18 cellular contexts compared by ENCODE assay signal in genomic region chr19:35276706-35277281, GRCh38. TPM values are rescaled to one million over a fixed set of nuclear protein-coding genes. Genes with fewer than 3 reads are reported as not detected.
"Had no signal": no experiment of that assay in that cellular context is flagged by ENCODE, and none has a peak within 500 bp of the region (broad histone marks: within the 10 kb centered on the region; RNA-seq: fewer than 3 reads in every experiment).

No MANE protein-coding gene starts in this region.

- H3K4me2 ChIP-seq: hepatocyte had no signal

- H3K27ac Mint-ChIP-seq: activated CD8-positive, alpha-beta T cell treated with anti-CD3 and anti-CD28 coated beads, Interleukin-2, amount 10 ng/mL, durations not matched to agents 7 days and 5 days; activated naive CD4-positive, alpha-beta T cell treated with anti-CD3 and anti-CD28 coated beads for 36 hours; activated T-helper 17 cell treated with anti-CD3 and anti-CD28 coated beads, Interleukin-2, amount 50 U/mL, for 72 hours had no signal

- H3K9me3 Mint-ChIP-seq: activated naive CD4-positive, alpha-beta T cell treated with anti-CD3 and anti-CD28 coated beads for 36 hours; activated T-helper 17 cell treated with anti-CD3 and anti-CD28 coated beads, Interleukin-2, amount 50 U/mL, for 72 hours had no signal

- ATAC-seq: activated CD8-positive, alpha-beta T cell treated with anti-CD3 and anti-CD28 coated beads, Interleukin-2, amount 10 ng/mL, durations not matched to agents 7 days and 5 days; activated T-helper 17 cell treated with anti-CD3 and anti-CD28 coated beads, Interleukin-2, amount 50 U/mL, for 72 hours; gastroesophageal sphincter; pancreas had no signal

- H2AFZ ChIP-seq: hepatocyte had no signal

- H3K27me3 ChIP-seq: gastroesophageal sphincter, hepatocyte, pancreas, thyroid gland had no signal

- H3K9me3 ChIP-seq: gastroesophageal sphincter, pancreas, thyroid gland had no signal

- H3K4me3 Mint-ChIP-seq: activated CD8-positive, alpha-beta T cell treated with anti-CD3 and anti-CD28 coated beads, Interleukin-2, amount 10 ng/mL, durations not matched to agents 7 days and 5 days; activated naive CD4-positive, alpha-beta T cell treated with anti-CD3 and anti-CD28 coated beads for 36 hours; activated T-helper 17 cell treated with anti-CD3 and anti-CD28 coated beads, Interleukin-2, amount 50 U/mL, for 72 hours had no signal

- H3K4me3 ChIP-seq: gastroesophageal sphincter, hepatocyte, pancreas, thyroid gland had no signal

- DNase-seq: activated CD4-positive, alpha-beta T cell treated with anti-CD3 and anti-CD28 coated beads for 1 hour; activated CD8-positive, alpha-beta T cell treated with anti-CD3 and anti-CD28 coated beads, Interleukin-2, amount 10 ng/mL, durations not matched to agents 7 days and 5 days; activated naive CD4-positive, alpha-beta T cell treated with anti-CD3 and anti-CD28 coated beads for 36 hours; caudate nucleus; cortex of kidney; effector memory CD4-positive, alpha-beta T cell; kidney glomerular epithelial cell; small intestine; SW 1271; thyroid gland had no signal

- H3K79me2 ChIP-seq: hepatocyte had no signal

- H3K27me3 Mint-ChIP-seq: activated T-helper 17 cell treated with anti-CD3 and anti-CD28 coated beads, Interleukin-2, amount 50 U/mL, for 72 hours had no signal

- H3K27ac ChIP-seq: epithelial cell of prostate, gastroesophageal sphincter, hepatocyte, pancreas, thyroid gland had no signal

RNA-seq across cellular contexts. Expression of gene HAMP, which starts 5.5 kb away (rescaled TPM):
- total RNA-seq: gastroesophageal sphincter, lower leg skin, mesenteric fat pad, thyroid gland had no signal
- polyA plus RNA-seq: neural cell had no signal

RNA-seq across cellular contexts. Expression of gene MAG, which starts 15.2 kb away (rescaled TPM):
- total RNA-seq: hepatocyte, mesenteric fat pad had no signal
- polyA plus RNA-seq: neural cell, small intestine had no signal

RNA-seq across cellular contexts. Expression of gene LSR, which starts 28.0 kb away (rescaled TPM):
- polyA plus RNA-seq: neural cell had no signal

RNA-seq across cellular contexts. Expression of gene FAM187B, which starts 48.3 kb away (rescaled TPM):
- total RNA-seq: activated CD8-positive, alpha-beta T cell treated with anti-CD3 and anti-CD28 coated beads, Interleukin-2, amount 10 ng/mL, durations not matched to agents 7 days and 5 days; activated naive CD4-positive, alpha-beta T cell treated with anti-CD3 and anti-CD28 coated beads for 36 hours; gastroesophageal sphincter; hepatocyte; lower leg skin; mesenteric fat pad; pancreas had no signal
- polyA plus RNA-seq: hepatocyte, neural cell, pancreas, small intestine had no signal
